ENCODE assay signal across 8 cellular contexts in the genomic region with DNA sequence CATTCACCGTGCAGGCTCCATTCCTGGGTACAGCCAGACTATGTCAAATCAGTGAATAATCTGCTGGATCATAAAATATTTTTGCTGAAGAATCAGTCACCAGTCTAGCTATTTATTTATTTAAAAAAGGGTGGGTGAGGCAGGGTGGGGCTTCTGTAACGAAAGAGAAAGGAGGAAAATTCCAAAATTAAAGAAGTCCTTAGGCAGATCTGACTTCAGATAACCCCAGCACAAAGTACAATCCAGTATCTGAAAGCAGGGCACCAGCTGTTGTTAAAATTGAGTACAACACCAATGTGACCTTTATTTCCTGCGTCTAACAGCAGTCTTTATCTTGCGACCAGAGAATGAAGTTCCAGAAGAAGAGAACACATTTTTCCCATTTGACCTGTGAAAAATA.
"Had no signal": no experiment of that assay in that cellular context is flagged by ENCODE, and none has a peak within 500 bp of the region (broad histone marks: within the 10 kb centered on the region; RNA-seq: fewer than 3 reads in every experiment).

No MANE protein-coding gene starts in this region.

- H3K9me3 ChIP-seq: HAP-1 had no signal

- H3K4me3 ChIP-seq: GM23248, HAP-1 had no signal

- ATAC-seq: HCT116 had no signal

- H3K9ac ChIP-seq: GM23248 had no signal

- H3K27ac ChIP-seq: GM23248, HL-60 had no signal

- H3K4me1 ChIP-seq: HAP-1 had no signal

- DNase-seq: GM23248, GOT3, H7, HFFc6, IMR-90 had no signal

- H2AFZ ChIP-seq: GM23248 had no signal
